10 cellular contexts compared by ENCODE assay signal in the genomic region with DNA sequence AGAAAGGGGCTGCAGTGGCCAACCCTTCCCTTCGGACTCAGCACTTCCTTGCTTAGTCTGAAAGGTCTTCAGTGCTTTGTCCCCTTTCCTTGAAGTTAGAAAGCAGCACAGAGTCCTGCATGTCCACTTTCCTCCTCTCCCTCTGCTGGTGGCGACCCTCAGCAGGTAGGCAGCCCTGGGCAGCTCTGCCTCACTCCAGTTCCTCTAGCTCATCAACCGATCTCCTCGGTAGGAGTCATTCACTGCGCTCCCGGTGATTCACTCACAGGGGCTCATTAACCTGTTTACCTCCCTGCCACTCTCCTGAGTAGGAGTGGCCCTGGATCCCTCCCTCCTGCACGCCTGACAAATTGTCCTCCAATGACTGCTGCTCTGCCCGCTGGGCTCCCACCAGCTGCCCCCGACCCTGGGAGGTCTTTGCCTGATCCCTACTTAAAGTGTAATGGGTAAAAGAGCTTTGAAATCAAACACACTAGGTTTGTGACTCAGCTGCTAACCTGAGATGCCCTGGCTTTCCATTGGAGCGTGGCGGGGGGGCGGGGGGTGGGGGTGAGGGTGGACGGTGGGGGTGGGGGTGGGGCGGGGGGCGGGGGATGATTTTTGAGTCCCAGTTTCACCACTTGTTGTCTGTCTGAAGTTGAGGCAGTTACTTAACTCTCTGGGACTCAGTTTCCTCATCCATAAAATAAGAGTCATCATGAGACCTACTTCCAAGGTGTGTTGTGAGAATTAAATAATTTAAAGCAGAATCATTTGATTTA. TPM values are rescaled to one million over a fixed set of nuclear protein-coding genes. Genes with fewer than 3 reads are reported as not detected.
DNase-seq lines count a peak whose midpoint lies in the region; ATAC-seq, FAIRE-seq and TF ChIP-seq lines count a peak whose summit lies in the region.
"Had no signal": no experiment of that assay in that cellular context is flagged by ENCODE, and none has a peak within 500 bp of the region (broad histone marks: within the 10 kb centered on the region; RNA-seq: fewer than 3 reads in every experiment).

No MANE protein-coding gene starts in this region.

- no peaks in the 10 kb centered on the region for H4K20me1 ChIP-seq in GM23248 (ENCODE audit: insufficient read depth)

- peak; percentile 53 for DNase-seq in GM23248
- peak; percentile 66 for DNase-seq in NCI-H2196 treated with DMSO at 0.1 percent for 48 hours (lab: John Stamatoyannopoulos, UW; ENCODE audit: unreplicated experiment)
- peak; percentile 94 for DNase-seq in bronchial epithelial cell (ENCODE audit: low read depth)
- DNase-seq in mucosa of gallbladder (ENCODE audit: low spot score): peak; percentile 65
- DNase-seq in medulla oblongata (ENCODE audit: extremely low spot score): no peak
- DNase-seq in GM13976 (ENCODE audit: low spot score): no peak

- FAIRE-seq in bronchial epithelial cell (lab: Jason Lieb, UNC): peak; percentile 75

- H3K79me2 ChIP-seq in GM23248 (ENCODE audit: insufficient read depth): no peaks in the 10 kb centered on the region

- H3K27me3 ChIP-seq in GM23248 (replicated peaks; ENCODE audit: insufficient read depth) (no peaks in the 10 kb centered on the region), bronchial epithelial cell (ENCODE audit: control insufficient read depth, insufficient read depth, low read length) (no peaks in the 10 kb centered on the region)

- H3K4me3 ChIP-seq in GM23248 (no peak overlapping the region), bronchial epithelial cell (ENCODE audit: low read depth, low read length) (no peak overlapping the region)
- H3K4me3 ChIP-seq: psoas muscle had no signal

- no peaks in the 10 kb centered on the region for H3K9me2 ChIP-seq in GM23248 (ENCODE audit: insufficient read depth)

- H3K4me2 ChIP-seq in GM23248 (ENCODE audit: unreplicated experiment): no peak overlapping the region
- H3K4me2 ChIP-seq: KMS-11 had no signal

- peak overlapping the region; percentile 89; the same call in 1 of the 2 replicates for H3K27ac ChIP-seq in GM23248
- H3K27ac ChIP-seq: KMS-11 had no signal

- no peak overlapping the region for H3K9ac ChIP-seq in GM23248
- H3K9ac ChIP-seq: KMS-11 had no signal

- H3K9me3 ChIP-seq in GM23248 (ENCODE audit: low read depth): no peaks in the 10 kb centered on the region
- H3K9me3 ChIP-seq: psoas muscle had no signal

- no peak for ATAC-seq in HG02798 (IDR thresholded peaks at IDR 0.05; ENCODE audit: poor library complexity, unreplicated experiment)
- ATAC-seq in GM21360 (IDR thresholded peaks at IDR 0.05; ENCODE audit: unreplicated experiment): no peak

- in situ Hi-C loops in GM23248 (cut with MboI) (no loop called here), GM13976 (cut with MboI; ENCODE audit: low sequenced_read_pairs, unreplicated experiment) (no loop called here)

- H2AFZ ChIP-seq in GM23248: peak overlapping the region; percentile 28; the same call in 1 of the 2 replicates

- H3K4me1 ChIP-seq in GM23248 (ENCODE audit: insufficient read depth): peaks cover 25% of the 10 kb centered on the region

- H3K36me3 ChIP-seq in GM23248 (ENCODE audit: low read depth) (no peaks in the 10 kb centered on the region), bronchial epithelial cell (ENCODE audit: control insufficient read depth, insufficient read depth, low read length) (peaks cover 1% of the 10 kb centered on the region)

- TF ChIP-seq CTCF in bronchial epithelial cell (IDR thresholded peaks at IDR 0.05; ENCODE audit: insufficient read depth, low read length, severe bottlenecking) (peak; percentile 39), GM13976 (IDR thresholded peaks at IDR 0.05; ENCODE audit: borderline replicate concordance, control extremely low read depth, extremely low read depth, insufficient read depth, missing control alignments) (no peak)

- H3F3A ChIP-seq in GM23248 (ENCODE audit: insufficient read depth): peaks cover 19% of the 10 kb centered on the region; the same call in 1 of the 2 replicates

- WGBS in GM23248 (ENCODE audit: low coverage in 1 of 2, low lambda C conversion rate in 2 of 2, missing lambda C conversion rate in 2 of 2), 2 experiments: 61 to 64% methylated on average over 11 to 15 of the region's 15 CpGs

RNA-seq across cellular contexts. Expression of gene SCNN1A, which starts 4.2 kb away (rescaled TPM):
- total RNA-seq in GM23248 (2014; rRNA removed; shearing (Covaris generic)): 0.76 TPM in 1 of 2 replicates, not detected in the other
- 0.25 and 0.59 TPM in 2 replicates for polyA plus RNA-seq in GM23248 (2016; fragmentation: Nextera tagmentation; extraction: Ambion mirVana)
- 54.5 and 57.7 TPM in 2 replicates for total RNA-seq in bronchial epithelial cell
- total RNA-seq in mucosa of gallbladder: 52.7 TPM

RNA-seq across cellular contexts. Expression of gene LTBR, which starts 12.8 kb away (rescaled TPM):
- 147 TPM in 2 replicates for total RNA-seq in GM23248 (2014; rRNA removed; shearing (Covaris generic))
- polyA plus RNA-seq in GM23248 (2016; fragmentation: Nextera tagmentation; extraction: Ambion mirVana): 113 and 117 TPM in 2 replicates
- total RNA-seq in bronchial epithelial cell (55.8 and 60.6 TPM in 2 replicates), mucosa of gallbladder (180 TPM)

RNA-seq across cellular contexts. Expression of gene TNFRSF1A, which starts 29.3 kb away (rescaled TPM):
- 247 and 343 TPM in 2 replicates for total RNA-seq in GM23248 (2014; rRNA removed; shearing (Covaris generic))
- polyA plus RNA-seq in GM23248 (2016; fragmentation: Nextera tagmentation; extraction: Ambion mirVana): 183 and 197 TPM in 2 replicates
- total RNA-seq in bronchial epithelial cell (26.9 and 47.0 TPM in 2 replicates), mucosa of gallbladder (155 TPM)

Comparison
In these comparisons a context has a peak if more than half of its experiments do, and no peak if none do; other contexts are left out.
1. DNase-seq: peak in GM23248 (single experiment), NCI-H2196 treated with DMSO at 0.1 percent for 48 hours (single experiment), bronchial epithelial cell (single experiment) and mucosa of gallbladder (single experiment); none in medulla oblongata (single experiment) and GM13976 (single experiment).
2. RNA of gene SCNN1A, which starts 4.2 kb away (total RNA-seq): 54.5 to 57.7 TPM in bronchial epithelial cell and 52.7 TPM in mucosa of gallbladder (single experiment); 0.76 TPM in GM23248; every median in the first group is over 10 times any median in the second.